Comparison of ENCODE assay signal across 8 cellular contexts in genomic region chr6:101114703-101115102, GRCh38.
A peak's percentile ranks its signal among the peaks of the same experiment; 100 is the strongest.
DNase-seq lines count a peak whose midpoint lies in the region; ATAC-seq and TF ChIP-seq lines count a peak whose summit lies in the region.

No MANE protein-coding gene starts in this region.

- no peak overlapping the region for H2BK5ac ChIP-seq in mesenchymal stem cell (ENCODE audit: low read depth, low read length, poor library complexity, severe bottlenecking)

- CTCF ChIA-PET in mammary epithelial cell (lab: Charles Lee; ENCODE audit: low non-redundant PET), result interaction anchor here (0.7 kb wide), 1 partner anchor 1348 kb away, joined by 3 read pairs; no protein-coding TSS in a partner anchor

- no peak overlapping the region for H2BK12ac ChIP-seq in mesenchymal stem cell (ENCODE audit: low read length in 2 of 2)

- dilution Hi-C loops in mammary epithelial cell (cut with HindIII; ENCODE audit: low sequenced_read_pairs), result no loop called here

- intact Hi-C loops in mammary epithelial cell (cut with micrococcal nuclease), result loop anchor here (5.0 to 10.0 kb wide), 5 partner anchors 113 to 998 kb away; partner anchors contain the start of gene GRIK2

- H3K18ac ChIP-seq in mesenchymal stem cell (ENCODE audit: low read depth in 1 of 2, low read length in 2 of 2), result no peak overlapping the region

- H2AFZ ChIP-seq in mammary epithelial cell (ENCODE audit: low read depth, low read length) (no peak overlapping the region), mesenchymal stem cell (ENCODE audit: low read depth, low read length) (no peak overlapping the region)

- H3K27ac ChIP-seq in mammary epithelial cell (ENCODE audit: insufficient read depth, low read depth, low read length) (no peak overlapping the region), mesenchymal stem cell (ENCODE audit: low read length, poor library complexity, severe bottlenecking) (no peak overlapping the region)

- H3K4me1 ChIP-seq in mammary epithelial cell (ENCODE audit: insufficient read depth, low read length) (no peaks in the 10 kb centered on the region), mesenchymal stem cell (ENCODE audit: control insufficient read depth, insufficient read depth, low read depth, low read length) (peaks cover 2% of the 10 kb centered on the region)

- no peak overlapping the region for H2BK120ac ChIP-seq in mesenchymal stem cell (ENCODE audit: low read depth, low read length)

- no peak overlapping the region for H2AK5ac ChIP-seq in mesenchymal stem cell (ENCODE audit: low read length, severe bottlenecking)

- H3K4ac ChIP-seq in mesenchymal stem cell (ENCODE audit: low read depth in 1 of 2, low read length in 2 of 2), result no peak overlapping the region

- no peaks in the 10 kb centered on the region for H3K79me1 ChIP-seq in mesenchymal stem cell (replicated peaks; ENCODE audit: low read length, poor library complexity, severe bottlenecking)

- no TSS peak for BruUV-seq in mammary epithelial cell (replicated peaks; lab: Mats Ljungman, UMichigan)

- H3K23ac ChIP-seq in mesenchymal stem cell (ENCODE audit: low read length in 2 of 2), result no peak overlapping the region

- H4K20me1 ChIP-seq in mammary epithelial cell (ENCODE audit: insufficient read depth, low read length), result no peaks in the 10 kb centered on the region

- H4K8ac ChIP-seq in mesenchymal stem cell (ENCODE audit: low read length), result no peak overlapping the region

- no peaks in the 10 kb centered on the region for H3K79me2 ChIP-seq in mammary epithelial cell (ENCODE audit: insufficient read depth, low read length)

- H3K14ac ChIP-seq in mesenchymal stem cell (ENCODE audit: low read length in 2 of 2), result no peak overlapping the region

- H3K27me3 ChIP-seq in mammary epithelial cell (ENCODE audit: insufficient read depth, low read length) (no peaks in the 10 kb centered on the region), mesenchymal stem cell (ENCODE audit: control insufficient read depth in 1 of 2, insufficient read depth in 1 of 2, low read length in 2 of 2) (peaks cover 0 to 7% of the 10 kb centered on the region in 2 experiments)

- DNase-seq in GM12864 (ENCODE audit: low read depth) (peak; percentile 2), NCI-H446 treated with DMSO at 0.1 percent for 48 hours (lab: John Stamatoyannopoulos, UW) (peak; percentile 60), mammary epithelial cell (peak; percentile 30), mesenchymal stem cell (peak; percentile 54)
- no peak for DNase-seq in activated naive CD4-positive, alpha-beta T cell treated with Interleukin-2 at 50 U/mL for 16 hours

- H3K9ac ChIP-seq in mammary epithelial cell (ENCODE audit: insufficient read depth, low read length), result no peak overlapping the region
- H3K9ac ChIP-seq in mesenchymal stem cell (ENCODE audit: low read length), result no peak overlapping the region

- H3K4me3 ChIP-seq in GM12864 (ENCODE audit: low read depth, low read length) (no peak overlapping the region), mammary epithelial cell (replicated peaks in 1 of 3; ENCODE audit: insufficient read depth in 1 of 3, low read depth in 2 of 3, low read length in 3 of 3) (no peak overlapping the region), mesenchymal stem cell (ENCODE audit: insufficient read depth in 1 of 2, low read depth in 1 of 2, low read length in 2 of 2) (no peak overlapping the region)

- H3K4me2 ChIP-seq in mammary epithelial cell (ENCODE audit: insufficient read depth, low read depth, low read length) (no peak overlapping the region), mesenchymal stem cell (ENCODE audit: low read length, poor library complexity, severe bottlenecking) (no peak overlapping the region)

- 0% methylated on average over 1 of the region's 1 CpG for WGBS in mammary epithelial cell (ENCODE audit: low coverage, missing lambda C conversion rate)
- 0% methylated on average over 1 of the region's 1 CpG for WGBS in mesenchymal stem cell

- no peaks in the 10 kb centered on the region for H3K36me3 ChIP-seq in mammary epithelial cell (ENCODE audit: insufficient read depth, low read length)
- no peaks in the 10 kb centered on the region for H3K36me3 ChIP-seq in mesenchymal stem cell (ENCODE audit: control insufficient read depth in 1 of 2, insufficient read depth in 2 of 2, low read depth in 1 of 2, low read length in 2 of 2)

- in situ Hi-C loops in mammary epithelial cell (cut with MboI; ENCODE audit: low sequenced_read_pairs in 2 of 2), result no loop called here

- H4K91ac ChIP-seq in mesenchymal stem cell (ENCODE audit: low read length), result no peak overlapping the region

- peak; percentile 41 for TF ChIP-seq CTCF in GM12864 (IDR thresholded peaks at IDR 0.05; ENCODE audit: low read depth, low read length, missing control alignments)
- peak; percentile 52 to 76 for TF ChIP-seq CTCF in mammary epithelial cell (conservative IDR thresholded peaks at IDR 0.05 in 1 of 2, IDR thresholded peaks at IDR 0.05 in 1 of 2; ENCODE audit: extremely low read depth in 1 of 2, insufficient read depth in 1 of 2, low read depth in 1 of 2, low read length in 2 of 2)

- ATAC-seq in HG03439 (IDR thresholded peaks at IDR 0.05; ENCODE audit: unreplicated experiment) (peak; percentile 58), GM21381 (IDR thresholded peaks at IDR 0.05; ENCODE audit: unreplicated experiment) (no peak), GM18858 (IDR thresholded peaks at IDR 0.05; ENCODE audit: unreplicated experiment) (no peak)

- no peaks in the 10 kb centered on the region for H3K9me3 ChIP-seq in mammary epithelial cell (replicated peaks; ENCODE audit: insufficient read depth, low read length)
- no peaks in the 10 kb centered on the region for H3K9me3 ChIP-seq in mesenchymal stem cell (ENCODE audit: control insufficient read depth, low read length)

- H2BK15ac ChIP-seq in mesenchymal stem cell (ENCODE audit: low read depth, poor library complexity, severe bottlenecking), result no peak overlapping the region
